Comparison of ENCODE assay signal across 20 cellular contexts in the genomic region with DNA sequence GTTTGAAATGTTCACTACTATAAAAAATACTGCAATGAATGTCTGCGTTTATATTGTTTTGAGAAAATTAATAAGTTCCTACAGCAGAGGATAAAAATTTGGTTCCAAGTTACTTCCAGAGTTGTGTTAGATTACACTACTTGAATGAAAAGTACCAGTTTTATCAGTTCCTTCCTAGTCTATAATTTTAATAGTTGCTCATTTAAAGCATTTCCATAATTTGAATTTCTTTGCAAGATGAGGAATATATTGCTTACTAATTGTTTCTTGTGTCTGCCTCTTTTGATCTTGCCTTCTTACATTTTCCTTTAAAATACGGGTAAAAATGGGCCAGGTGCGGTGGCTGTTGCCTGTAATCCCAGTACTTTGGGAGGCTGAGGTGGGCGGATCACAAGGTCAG. TPM values are rescaled to one million over a fixed set of nuclear protein-coding genes. Genes with fewer than 3 reads are reported as not detected.
DNase-seq lines count a peak whose midpoint lies in the region; ATAC-seq, FAIRE-seq and TF ChIP-seq lines count a peak whose summit lies in the region.
"Had no signal": no experiment of that assay in that cellular context is flagged by ENCODE, and none has a peak within 500 bp of the region (broad histone marks: within the 10 kb centered on the region; RNA-seq: fewer than 3 reads in every experiment).

No MANE protein-coding gene starts in this region.

- H3K27ac ChIP-seq in GM23338 (ENCODE audit: low read depth) (0 out of 2 replicates have a peak overlapping the region, but pooled peaks have one; percentile 6), neural progenitor cell (no peak overlapping the region), small intestine (ENCODE audit: low read depth in 1 of 2, low read length in 1 of 2) (no peak overlapping the region)
- H3K27ac ChIP-seq: GM23248 had no signal

- WGBS in small intestine, 3 donors = 92 to 95% (median 93%) methylated on average over 4 of the region's 4 CpGs

- TF ChIP-seq CTCF in GM23338 (conservative IDR thresholded peaks at IDR 0.05; ENCODE audit: low read depth in 2 of 2) (no peak), neural progenitor cell (IDR thresholded peaks at IDR 0.05) (no peak)

- H3K27me3 Mint-ChIP-seq in GM23338 (ENCODE audit: insufficient read depth, low read depth, poor library complexity) (peaks cover 8% of the 10 kb centered on the region), T-helper 17 cell (no peaks in the 10 kb centered on the region), neural progenitor cell (ENCODE audit: insufficient read depth, low read depth) (peaks cover 5% of the 10 kb centered on the region)
- H3K27me3 Mint-ChIP-seq: CD4-positive, CD25-positive, alpha-beta regulatory T cell; CD8-positive, alpha-beta memory T cell had no signal

- H3K36me3 ChIP-seq in GM23338 (ENCODE audit: insufficient read depth) = no peaks in the 10 kb centered on the region
- no peaks in the 10 kb centered on the region for H3K36me3 ChIP-seq in neural progenitor cell
- no peaks in the 10 kb centered on the region for H3K36me3 ChIP-seq in small intestine (ENCODE audit: control insufficient read depth in 2 of 2, insufficient read depth in 2 of 2, low read length in 2 of 2)
- H3K36me3 ChIP-seq: BE2C had no signal

- H3K79me2 ChIP-seq in GM23338 (replicated peaks; ENCODE audit: insufficient read depth) = peaks cover 24% of the 10 kb centered on the region
- peaks cover 21% of the 10 kb centered on the region for H3K79me2 ChIP-seq in neural progenitor cell (ENCODE audit: low read depth)

- H3K9me3 Mint-ChIP-seq in GM23338 (no peaks in the 10 kb centered on the region; the same call in 2 of the 3 replicates), neural progenitor cell (no peaks in the 10 kb centered on the region)
- H3K9me3 Mint-ChIP-seq: CD4-positive, CD25-positive, alpha-beta regulatory T cell; CD8-positive, alpha-beta memory T cell; HFFc6 had no signal

- H3K4me1 ChIP-seq in GM23338 (ENCODE audit: insufficient read depth) (peaks cover 4% of the 10 kb centered on the region; the same call in 1 of the 2 replicates), neural progenitor cell (peaks cover 3% of the 10 kb centered on the region), small intestine (ENCODE audit: control insufficient read depth in 2 of 2, insufficient read depth in 1 of 2, low read depth in 1 of 2, low read length in 1 of 2) (peaks cover 0 to 3% of the 10 kb centered on the region in 2 donors)
- H3K4me1 ChIP-seq: BE2C had no signal

- H3K27ac Mint-ChIP-seq in GM23338 (no peak overlapping the region), T-helper 17 cell (peak overlapping the region; percentile 59), neural progenitor cell (no peak overlapping the region)
- H3K27ac Mint-ChIP-seq: CD4-positive, CD25-positive, alpha-beta regulatory T cell; HFFc6 had no signal

- no peak for FAIRE-seq in small intestine (lab: Jason Lieb, UNC)
- FAIRE-seq: G401.6, GM12891, GM19239, H54 had no signal

- no peak for ATAC-seq in GM23338
- ATAC-seq in T-helper 17 cell = no peak

- H3F3A ChIP-seq in GM23338 (replicated peaks; ENCODE audit: low read depth) = peaks cover 18% of the 10 kb centered on the region; the same call in 1 of the 2 replicates
- peaks cover 8% of the 10 kb centered on the region for H3F3A ChIP-seq in neural progenitor cell (ENCODE audit: low read depth)

- H3K9me2 ChIP-seq in GM23338 (ENCODE audit: insufficient read depth) = no peaks in the 10 kb centered on the region

- H2AFZ ChIP-seq in GM23338 (no peak overlapping the region), neural progenitor cell (replicated peaks) (no peak overlapping the region)
- H2AFZ ChIP-seq: GM23248 had no signal

- H3K4me3 Mint-ChIP-seq in GM23338 = no peak overlapping the region; the same call in 2 of the 3 replicates
- no peak overlapping the region for H3K4me3 Mint-ChIP-seq in T-helper 17 cell
- H3K4me3 Mint-ChIP-seq in neural progenitor cell = peak overlapping the region; percentile 15
- H3K4me3 Mint-ChIP-seq: HFFc6 had no signal

- no peak for DNase-seq in GM23338 (ENCODE audit: low spot score)
- no peak for DNase-seq in T-helper 17 cell
- DNase-seq in neural progenitor cell (ENCODE audit: low spot score) = no peak
- DNase-seq in stimulated activated naive CD4-positive, alpha-beta T cell (lab: John Stamatoyannopoulos, UW) = no peak
- no peak for DNase-seq in small intestine
- no peak for DNase-seq in globus pallidus (ENCODE audit: low spot score)
- DNase-seq: BE2C; C1 segment of cervical spinal cord; CD4-positive, CD25-positive, alpha-beta regulatory T cell; CD8-positive, alpha-beta memory T cell; COR-L47; DMS 273 treated with DMSO at 0.1 percent for 48 hours; DMS53; GM23248; HCEC 1CT; HFFc6 had no signal

- H3K4me3 ChIP-seq in GM23338 (no peak overlapping the region), neural progenitor cell (no peak overlapping the region), small intestine (ENCODE audit: low read depth in 1 of 2, low read length in 2 of 2) (no peak overlapping the region)
- H3K4me3 ChIP-seq: GM23248 had no signal

- H3K36me3 Mint-ChIP-seq in GM23338 (ENCODE audit: low read depth) (peaks cover 13% of the 10 kb centered on the region; the same call in 2 of the 3 replicates), T-helper 17 cell (ENCODE audit: low read depth) (no peaks in the 10 kb centered on the region), neural progenitor cell (peaks cover 4% of the 10 kb centered on the region)
- H3K36me3 Mint-ChIP-seq: CD4-positive, CD25-positive, alpha-beta regulatory T cell had no signal

- H3K4me2 ChIP-seq in GM23338 (no peak overlapping the region), neural progenitor cell (no peak overlapping the region)

- H4K20me1 ChIP-seq in GM23338 (replicated peaks; ENCODE audit: insufficient read depth) = peaks cover 11% of the 10 kb centered on the region
- H4K20me1 ChIP-seq in neural progenitor cell (ENCODE audit: low read depth) = peaks cover 19% of the 10 kb centered on the region

- H3K27me3 ChIP-seq in GM23338 (ENCODE audit: insufficient read depth) (no peaks in the 10 kb centered on the region), neural progenitor cell (no peaks in the 10 kb centered on the region), small intestine (ENCODE audit: control insufficient read depth in 2 of 2, insufficient read depth in 2 of 2, low read length in 2 of 2) (no peaks in the 10 kb centered on the region)
- H3K27me3 ChIP-seq: BE2C had no signal

- peaks cover 15% of the 10 kb centered on the region for H3K4me1 Mint-ChIP-seq in GM23338
- peaks cover 4% of the 10 kb centered on the region for H3K4me1 Mint-ChIP-seq in T-helper 17 cell
- H3K4me1 Mint-ChIP-seq in neural progenitor cell = peaks cover 24% of the 10 kb centered on the region

- H3K9me3 ChIP-seq in T-helper 17 cell (ENCODE audit: control insufficient read depth, low read length, poor library complexity, severe bottlenecking) (no peaks in the 10 kb centered on the region), neural progenitor cell (ENCODE audit: low read depth) (no peaks in the 10 kb centered on the region), small intestine (ENCODE audit: control insufficient read depth, low read depth) (no peaks in the 10 kb centered on the region)
- H3K9me3 ChIP-seq: BE2C had no signal

- no peak overlapping the region for H3K9ac ChIP-seq in neural progenitor cell
- H3K9ac ChIP-seq: GM23248 had no signal

TF ChIP-seq in GM23338, 12 proteins besides CTCF, POLR2A, EP300 and RAD21 (continues in another document):
- TF ChIP-seq POLR2AphosphoS5 (IDR thresholded peaks at IDR 0.05; ENCODE audit: low read depth) = no peak
- TF ChIP-seq STAT1 (IDR thresholded peaks at IDR 0.05; ENCODE audit: unreplicated experiment) = no peak
- TF ChIP-seq ETS1 (IDR thresholded peaks at IDR 0.05) = no peak
- no peak for TF ChIP-seq NANOG (IDR thresholded peaks at IDR 0.05; ENCODE audit: borderline replicate concordance)

RNA-seq across cellular contexts. Expression of gene EMC6, which starts 4.0 kb away (rescaled TPM):
- total RNA-seq in GM23338 (2014; rRNA removed; shearing (Covaris generic)) = 27.6 and 48.0 TPM in 2 replicates
- polyA plus RNA-seq in GM23338 (2016; fragmentation: Nextera tagmentation; extraction: Ambion mirVana) = 230 and 232 TPM in 2 replicates
- total RNA-seq in T-helper 17 cell = 10 to 100 TPM; 23.0 to 28.7 TPM
- 20.0 and 53.1 TPM in 2 replicates for total RNA-seq in neural progenitor cell (ENCODE audit: low replicate concordance)
- polyA plus RNA-seq in small intestine = 10 to 100 TPM; 62.2 to 85.4 (median 81.7) TPM

RNA-seq across cellular contexts. Expression of gene TAX1BP3, which starts 4.2 kb away (rescaled TPM):
- total RNA-seq in GM23338 (2014; rRNA removed; shearing (Covaris generic)) = 113 and 134 TPM in 2 replicates
- polyA plus RNA-seq in GM23338 (2016; fragmentation: Nextera tagmentation; extraction: Ambion mirVana) = 93.0 and 98.7 TPM in 2 replicates
- 10 to 100 TPM in 1 of 2 donors, 1 to 10 TPM in 1; 9.1 to 32.9 TPM for total RNA-seq in T-helper 17 cell
- total RNA-seq in neural progenitor cell (ENCODE audit: low replicate concordance) = 27.3 and 56.7 TPM in 2 replicates
- 100 to 1,000 TPM; 102 to 442 (median 356) TPM for polyA plus RNA-seq in small intestine

RNA-seq across cellular contexts. Expression of gene P2RX5, which starts 23.4 kb away (rescaled TPM):
- total RNA-seq in GM23338 (2014; rRNA removed; shearing (Covaris generic)) = 11.6 and 13.6 TPM in 2 replicates
- 7.4 and 7.5 TPM in 2 replicates for polyA plus RNA-seq in GM23338 (2016; fragmentation: Nextera tagmentation; extraction: Ambion mirVana)
- total RNA-seq in T-helper 17 cell = 10 to 100 TPM; 21.8 to 34.2 TPM
- 0.68 TPM in 1 of 2 replicates, not detected in the other for total RNA-seq in neural progenitor cell (ENCODE audit: low replicate concordance)
- 1 to 10 TPM in 2 of 3 donors, under 1 TPM in 1; 0.67 to 5.6 (median 3.0) TPM for polyA plus RNA-seq in small intestine

RNA-seq across cellular contexts. Expression of gene CTNS, which starts 36.0 kb away (rescaled TPM):
- 21.8 and 30.1 TPM in 2 replicates for total RNA-seq in GM23338 (2014; rRNA removed; shearing (Covaris generic))
- polyA plus RNA-seq in GM23338 (2016; fragmentation: Nextera tagmentation; extraction: Ambion mirVana) (5.9 and 6.4 TPM in 2 replicates), small intestine (1 to 10 TPM; 5.4 to 8.0 (median 5.9) TPM)
- total RNA-seq in T-helper 17 cell (1 to 10 TPM; 6.9 to 7.4 TPM), neural progenitor cell (ENCODE audit: low replicate concordance) (9.4 and 9.9 TPM in 2 replicates)

RNA-seq across cellular contexts. Expression of gene SHPK, which starts 36.5 kb away (rescaled TPM):
- total RNA-seq in GM23338 (2014; rRNA removed; shearing (Covaris generic)) = 34.3 and 36.7 TPM in 2 replicates
- polyA plus RNA-seq in GM23338 (2016; fragmentation: Nextera tagmentation; extraction: Ambion mirVana) = 11.3 and 11.5 TPM in 2 replicates
- total RNA-seq in T-helper 17 cell = 1 to 10 TPM; 5.3 to 6.4 TPM
- total RNA-seq in neural progenitor cell (ENCODE audit: low replicate concordance) = 23.4 and 33.4 TPM in 2 replicates
- 10 to 100 TPM; 12.7 to 21.9 (median 16.5) TPM for polyA plus RNA-seq in small intestine
